In genomic region chr16:31344712-31345111, GRCh38 we compare ENCODE assay signal across 1 cellular context.
TF ChIP-seq lines count a peak whose summit lies in the region.

No MANE protein-coding gene starts in this region.

TF ChIP-seq in SK-N-SH, 30 proteins besides CTCF, POLR2A, EP300 and RAD21 (continued from another document):
- TF ChIP-seq USF2 (IDR thresholded peaks at IDR 0.05; ENCODE audit: borderline replicate concordance, low read depth, low read length) = no peak
- TF ChIP-seq EZH2phosphoT487 (IDR thresholded peaks at IDR 0.05; ENCODE audit: borderline replicate concordance, low read depth) = no peak
- TF ChIP-seq RFX5 (IDR thresholded peaks at IDR 0.05; ENCODE audit: low read length) = no peak
- no peak for TF ChIP-seq SIN3A (IDR thresholded peaks at IDR 0.05; ENCODE audit: borderline replicate concordance, low read depth, low read length)
- no peak for TF ChIP-seq FOSL2 (IDR thresholded peaks at IDR 0.05; ENCODE audit: borderline replicate concordance, low read depth)
